8 cellular contexts compared by ENCODE assay signal in genomic region chr12:84910549-84911241, GRCh38. TPM values are rescaled to one million over a fixed set of nuclear protein-coding genes. Genes with fewer than 3 reads are reported as not detected.
DNase-seq lines count a peak whose midpoint lies in the region; ATAC-seq and TF ChIP-seq lines count a peak whose summit lies in the region.

No MANE protein-coding gene starts in this region.

- peaks cover 5% of the 10 kb centered on the region for H3K27me3 Mint-ChIP-seq in Caco-2 (ENCODE audit: insufficient read depth, unreplicated experiment)

- H3K36me3 ChIP-seq in Caco-2 (ENCODE audit: control insufficient read depth, insufficient read depth, low read length) (no peaks in the 10 kb centered on the region), muscle layer of duodenum (ENCODE audit: control insufficient read depth in 1 of 2, insufficient read depth in 2 of 2, low read length in 2 of 2) (no peaks in the 10 kb centered on the region)

- no peaks in the 10 kb centered on the region for H3K36me3 Mint-ChIP-seq in Caco-2 (ENCODE audit: insufficient read depth, unreplicated experiment)

- CTCF ChIA-PET in Caco-2 (lab: Charles Lee), result no interaction called here

- no peak overlapping the region for H3K27ac Mint-ChIP-seq in Caco-2 (ENCODE audit: unreplicated experiment)

- POLR2A ChIA-PET in Caco-2 (lab: Charles Lee), result no interaction called here

- TF ChIP-seq CTCF in Caco-2 (IDR thresholded peaks at IDR 0.05; ENCODE audit: insufficient read depth in 1 of 2, low read depth in 1 of 2, low read length in 1 of 2, severe bottlenecking in 1 of 2, unreplicated experiment in 1 of 2) (no peak), cardiac fibroblast (IDR thresholded peaks at IDR 0.05; ENCODE audit: low read depth, low read length) (no peak)

- H3K27me3 ChIP-seq in Caco-2 (replicated peaks; ENCODE audit: control insufficient read depth, insufficient read depth, low read length), result no peaks in the 10 kb centered on the region
- H3K27me3 ChIP-seq in muscle layer of duodenum (ENCODE audit: low read depth, low read length), result peaks cover 18% of the 10 kb centered on the region

- no peak overlapping the region for H3K4me3 ChIP-seq in Caco-2 (ENCODE audit: low read depth, low read length)
- peak overlapping the region; percentile 59 to 74 for H3K4me3 ChIP-seq in cardiac fibroblast (replicated peaks in 1 of 2; ENCODE audit: low read depth in 2 of 2, low read length in 2 of 2)
- peak overlapping the region; percentile 55 to 66 for H3K4me3 ChIP-seq in muscle layer of duodenum (ENCODE audit: low read depth in 1 of 2, low read length in 2 of 2)

- no peaks in the 10 kb centered on the region for H3K9me3 Mint-ChIP-seq in Caco-2 (ENCODE audit: unreplicated experiment)

- BruUV-seq in Caco-2 (replicated peaks; lab: Mats Ljungman, UMichigan), result no TSS peak

- no peak for ATAC-seq in GM21528 (IDR thresholded peaks at IDR 0.05; ENCODE audit: low FRiP score, unreplicated experiment)
- no peak for ATAC-seq in GM18867 (IDR thresholded peaks at IDR 0.05; ENCODE audit: unreplicated experiment)

- peak overlapping the region; percentile 57 for H3K4me3 Mint-ChIP-seq in Caco-2 (ENCODE audit: unreplicated experiment)

- no peaks in the 10 kb centered on the region for H3K9me3 ChIP-seq in Caco-2
- no peaks in the 10 kb centered on the region for H3K9me3 ChIP-seq in muscle layer of duodenum (ENCODE audit: control insufficient read depth in 1 of 2, low read length in 2 of 2)

- H3K4me1 ChIP-seq in Caco-2, result no peaks in the 10 kb centered on the region
- H3K4me1 ChIP-seq in muscle layer of duodenum (ENCODE audit: control insufficient read depth in 1 of 2, insufficient read depth in 2 of 2, low read length in 2 of 2), result peaks cover 0 to 25% of the 10 kb centered on the region in 2 donors

- DNase-seq in Caco-2 (no peak), NCI-H2227 (lab: John Stamatoyannopoulos, UW; ENCODE audit: unreplicated experiment) (peak; percentile 70), cardiac fibroblast (ENCODE audit: low read depth in 2 of 2) (peak; percentile 36 to 47), 8988T (no peak), NCI-H2029 treated with DMSO at 0.1 percent for 48 hours (lab: John Stamatoyannopoulos, UW) (no peak)

- no peaks in the 10 kb centered on the region for H3K4me1 Mint-ChIP-seq in Caco-2 (ENCODE audit: low read depth, unreplicated experiment)

- no peak overlapping the region for H3K27ac ChIP-seq in muscle layer of duodenum (ENCODE audit: low read length)

- intact Hi-C loops in Caco-2 (cut with micrococcal nuclease; ENCODE audit: unreplicated experiment), result no loop called here

RNA-seq across cellular contexts. Expression of gene SLC6A15, which starts 1.9 kb away (rescaled TPM):
- total RNA-seq in Caco-2 (2022), result not detected in 2 replicates

Comparison
In these comparisons a context has a peak if more than half of its experiments do, and no peak if none do; other contexts are left out.
1. DNase-seq: peak in NCI-H2227 (single experiment) and cardiac fibroblast (2 of 2); none in Caco-2 (0 of 2), 8988T (single experiment) and NCI-H2029 treated with DMSO at 0.1 percent for 48 hours (single experiment).